ENCODE assay signal across 24 cellular contexts in genomic region chr13:25109341-25109740, GRCh38. TPM values are rescaled to one million over a fixed set of nuclear protein-coding genes. Genes with fewer than 3 reads are reported as not detected.
DNase-seq lines count a peak whose midpoint lies in the region; ATAC-seq, FAIRE-seq and TF ChIP-seq lines count a peak whose summit lies in the region.
"Had no signal": no experiment of that assay in that cellular context is flagged by ENCODE, and none has a peak within 500 bp of the region (broad histone marks: within the 10 kb centered on the region; RNA-seq: fewer than 3 reads in every experiment).

No MANE protein-coding gene starts in this region.

- peaks cover 4% of the 10 kb centered on the region for H3K4me1 ChIP-seq in astrocyte (ENCODE audit: insufficient read depth, low read length)
- peaks cover 6% of the 10 kb centered on the region for H3K4me1 ChIP-seq in foreskin keratinocyte
- H3K4me1 ChIP-seq: BE2C had no signal

- no peak overlapping the region for H3K4me2 ChIP-seq in astrocyte (ENCODE audit: low read length)
- H3K4me2 ChIP-seq: BLaER1 treated with 17β-estradiol and CSF1 and Interleukin-3, amounts not matched to agents 10 nM and 100 nM had no signal

- no peaks in the 10 kb centered on the region for H3K4me1 Mint-ChIP-seq in activated CD4-positive, alpha-beta T cell treated with anti-CD3 and anti-CD28 coated beads, Interleukin-2, amount 10 ng/mL, durations not matched to agents 24 days and 14 days
- peaks cover 11% of the 10 kb centered on the region for H3K4me1 Mint-ChIP-seq in astrocyte (ENCODE audit: low read depth, unreplicated experiment)
- H3K4me1 Mint-ChIP-seq: CD14-positive monocyte; CD8-positive, alpha-beta memory T cell had no signal

- H3K79me2 ChIP-seq in astrocyte (ENCODE audit: insufficient read depth, low read length): no peaks in the 10 kb centered on the region

- H4K20me1 ChIP-seq in astrocyte (ENCODE audit: insufficient read depth, low read length): no peaks in the 10 kb centered on the region
- H4K20me1 ChIP-seq: BLaER1 treated with 17β-estradiol and CSF1 and Interleukin-3, amounts not matched to agents 10 nM and 100 nM had no signal

- DNase-seq in activated CD4-positive, alpha-beta T cell treated with anti-CD3 and anti-CD28 coated beads, Interleukin-2, amount 10 ng/mL, durations not matched to agents 24 days and 14 days: peak; percentile 22
- no peak for DNase-seq in activated CD4-positive, alpha-beta T cell treated with anti-CD3 and anti-CD28 coated beads, Interleukin-2, amount 50 U/mL, for 1 hour
- DNase-seq in astrocyte (ENCODE audit: low read depth) (peak; percentile 3), foreskin keratinocyte (peak; percentile 38 to 81), renal cortical epithelial cell (ENCODE audit: low read depth) (peak; percentile 3), activated gamma-delta T cell (lab: John Stamatoyannopoulos, UW) (no peak), left cardiac atrium (no peak), HUDEP-2 (lab: John Stamatoyannopoulos, UW; ENCODE audit: unreplicated experiment in 76 of 76) (no peak)
- DNase-seq: AML-193; BE2C; CD4-positive, alpha-beta T cell; CD8-positive, alpha-beta memory T cell; DMS 273 treated with DMSO at 0.1 percent for 48 hours; DMS79; EL; GDM1; GOT3; H7; HCEC 1CT had no signal

- no peak overlapping the region for H2AFZ ChIP-seq in astrocyte (ENCODE audit: low read depth, low read length)

- peaks cover 3% of the 10 kb centered on the region for H3K27me3 ChIP-seq in astrocyte (ENCODE audit: insufficient read depth, low read length)
- no peaks in the 10 kb centered on the region for H3K27me3 ChIP-seq in foreskin keratinocyte
- H3K27me3 ChIP-seq: BE2C; BLaER1 treated with 17β-estradiol and CSF1 and Interleukin-3, amounts not matched to agents 10 nM and 100 nM had no signal

- H3K27ac ChIP-seq in astrocyte (ENCODE audit: low read depth, low read length) (no peak overlapping the region), foreskin keratinocyte (no peak overlapping the region)
- H3K27ac ChIP-seq: 22Rv1; BLaER1 treated with 17β-estradiol and CSF1 and Interleukin-3, amounts not matched to agents 10 nM and 100 nM had no signal

- H3K9ac ChIP-seq in astrocyte (ENCODE audit: low read length): no peak overlapping the region
- H3K9ac ChIP-seq: BLaER1 treated with 17β-estradiol and CSF1 and Interleukin-3, amounts not matched to agents 10 nM and 100 nM had no signal

- intact Hi-C loops in activated CD4-positive, alpha-beta T cell treated with anti-CD3 and anti-CD28 coated beads, Interleukin-2, amount 10 ng/mL, durations not matched to agents 24 days and 14 days (cut with micrococcal nuclease): no loop called here
- intact Hi-C loops in left cardiac atrium (cut with DNase I): no loop called here

- H3K4me3 ChIP-seq in astrocyte (ENCODE audit: insufficient read depth, low read depth, low read length): no peak overlapping the region
- H3K4me3 ChIP-seq: BLaER1 treated with 17β-estradiol and CSF1 and Interleukin-3, amounts not matched to agents 10 nM and 100 nM had no signal

- H3K27ac Mint-ChIP-seq in activated CD4-positive, alpha-beta T cell treated with anti-CD3 and anti-CD28 coated beads, Interleukin-2, amount 10 ng/mL, durations not matched to agents 24 days and 14 days: no peak overlapping the region
- H3K27ac Mint-ChIP-seq in astrocyte (ENCODE audit: unreplicated experiment): no peak overlapping the region
- H3K27ac Mint-ChIP-seq: CD14-positive monocyte; CD4-positive, alpha-beta T cell; CD8-positive, alpha-beta memory T cell had no signal

- no peak for ATAC-seq in foreskin keratinocyte
- ATAC-seq in left cardiac atrium: no peak

- H3K27me3 Mint-ChIP-seq in activated CD4-positive, alpha-beta T cell treated with anti-CD3 and anti-CD28 coated beads, Interleukin-2, amount 10 ng/mL, durations not matched to agents 24 days and 14 days: peaks cover 27% of the 10 kb centered on the region
- H3K27me3 Mint-ChIP-seq in astrocyte (ENCODE audit: low read depth, unreplicated experiment): no peaks in the 10 kb centered on the region

- TF ChIP-seq CTCF in astrocyte (IDR thresholded peaks at IDR 0.05; ENCODE audit: insufficient read depth, low read depth, low read length) (no peak), foreskin keratinocyte (conservative IDR thresholded peaks at IDR 0.05) (no peak)

- H3K36me3 Mint-ChIP-seq in activated CD4-positive, alpha-beta T cell treated with anti-CD3 and anti-CD28 coated beads, Interleukin-2, amount 10 ng/mL, durations not matched to agents 24 days and 14 days (ENCODE audit: low read depth): no peaks in the 10 kb centered on the region
- H3K36me3 Mint-ChIP-seq in astrocyte (ENCODE audit: low read depth, unreplicated experiment): no peaks in the 10 kb centered on the region
- H3K36me3 Mint-ChIP-seq: CD14-positive monocyte; CD8-positive, alpha-beta memory T cell had no signal

- no peaks in the 10 kb centered on the region for H3K9me3 Mint-ChIP-seq in activated CD4-positive, alpha-beta T cell treated with anti-CD3 and anti-CD28 coated beads, Interleukin-2, amount 10 ng/mL, durations not matched to agents 24 days and 14 days
- H3K9me3 Mint-ChIP-seq in astrocyte (ENCODE audit: unreplicated experiment): no peaks in the 10 kb centered on the region
- H3K9me3 Mint-ChIP-seq: CD14-positive monocyte; CD4-positive, alpha-beta T cell; CD8-positive, alpha-beta memory T cell had no signal

- no peaks in the 10 kb centered on the region for H3K36me3 ChIP-seq in astrocyte (ENCODE audit: insufficient read depth, low read length)
- H3K36me3 ChIP-seq: BE2C; BLaER1 treated with 17β-estradiol and CSF1 and Interleukin-3, amounts not matched to agents 10 nM and 100 nM had no signal

- FAIRE-seq in astrocyte (lab: Jason Lieb, UNC): no peak
- FAIRE-seq: D721Med, GM12891 had no signal

- H3K4me3 Mint-ChIP-seq in activated CD4-positive, alpha-beta T cell treated with anti-CD3 and anti-CD28 coated beads, Interleukin-2, amount 10 ng/mL, durations not matched to agents 24 days and 14 days: no peak overlapping the region
- H3K4me3 Mint-ChIP-seq in astrocyte (ENCODE audit: unreplicated experiment): no peak overlapping the region
- H3K4me3 Mint-ChIP-seq: CD14-positive monocyte; CD4-positive, alpha-beta T cell; CD8-positive, alpha-beta memory T cell had no signal

- H3K9me3 ChIP-seq in astrocyte (ENCODE audit: insufficient read depth, low read depth, low read length): no peaks in the 10 kb centered on the region
- H3K9me3 ChIP-seq: BE2C had no signal

RNA-seq across cellular contexts. Expression of gene PABPC3, which starts 13.4 kb away (rescaled TPM):
- total RNA-seq in activated CD4-positive, alpha-beta T cell treated with anti-CD3 and anti-CD28 coated beads, Interleukin-2, amount 10 ng/mL, durations not matched to agents 24 days and 14 days: 0.43 and 0.54 TPM in 2 replicates
- total RNA-seq in astrocyte (0.17 and 0.45 TPM in 2 replicates), foreskin keratinocyte (0.14 and 0.17 TPM in 2 replicates), renal cortical epithelial cell (0.17 and 0.35 TPM in 2 replicates), left cardiac atrium (under 1 TPM in 1 of 2 donors, not detected in 1; 0.10 TPM)
- 0.08 and 0.09 TPM in 2 replicates for polyA plus RNA-seq in foreskin keratinocyte

Comparison
In these comparisons a context has a peak if more than half of its experiments do, and no peak if none do; other contexts are left out.
1. DNase-seq: peak in activated CD4-positive, alpha-beta T cell treated with anti-CD3 and anti-CD28 coated beads, Interleukin-2, amount 10 ng/mL, durations not matched to agents 24 days and 14 days (single experiment), astrocyte (single experiment), foreskin keratinocyte (2 of 2) and renal cortical epithelial cell (single experiment); none in activated CD4-positive, alpha-beta T cell treated with anti-CD3 and anti-CD28 coated beads, Interleukin-2, amount 50 U/mL, for 1 hour (single experiment), activated gamma-delta T cell (single experiment), left cardiac atrium (single experiment) and HUDEP-2 (0 of 76).